In genomic region chr22:43921361-43921760, GRCh38 we compare ENCODE assay signal across 11 cellular contexts. TPM values are rescaled to one million over a fixed set of nuclear protein-coding genes. Genes with fewer than 3 reads are reported as not detected.
DNase-seq lines count a peak whose midpoint lies in the region; ATAC-seq, FAIRE-seq and TF ChIP-seq lines count a peak whose summit lies in the region.
"Had no signal": no experiment of that assay in that cellular context is flagged by ENCODE, and none has a peak within 500 bp of the region (broad histone marks: within the 10 kb centered on the region; RNA-seq: fewer than 3 reads in every experiment).

No MANE protein-coding gene starts in this region.

- H3K27ac Mint-ChIP-seq in activated CD8-positive, alpha-beta T cell treated with anti-CD3 and anti-CD28 coated beads, Interleukin-2, amount 10 ng/mL, durations not matched to agents 7 days and 5 days, result no peak overlapping the region

- peak; percentile 91 for DNase-seq in ELR (ENCODE audit: low read depth)
- peak; percentile 97 for DNase-seq in RPMI7951 (ENCODE audit: low read depth)
- no peak for DNase-seq in endothelial cell of umbilical vein (ENCODE audit: low read depth, low spot score)
- peak; percentile 93 for DNase-seq in osteoblast (ENCODE audit: insufficient read length, low spot score, missing footprints)
- no peak for DNase-seq in GF-D8 (lab: John Stamatoyannopoulos, UW)
- no peak for DNase-seq in activated CD8-positive, alpha-beta T cell treated with anti-CD3 and anti-CD28 coated beads, Interleukin-2, amount 10 ng/mL, durations not matched to agents 7 days and 5 days
- DNase-seq: effector memory CD4-positive, alpha-beta T cell; stimulated activated CD4-positive, alpha-beta T cell treated with anti-CD3 and anti-CD28 coated beads, Interleukin-2, amount 100 ng/mL, for 24 hours had no signal

- no peaks in the 10 kb centered on the region for H3K9me3 ChIP-seq in endothelial cell of umbilical vein (replicated peaks; ENCODE audit: control insufficient read depth, insufficient read depth, low read length)
- H3K9me3 ChIP-seq in osteoblast (ENCODE audit: low read depth, low read length), result no peaks in the 10 kb centered on the region

- intact Hi-C loops in endothelial cell of umbilical vein (cut with micrococcal nuclease), result loop anchor here (5.0 to 10.0 kb wide), 2 partner anchors 734 to 763 kb away; partner anchors contain the start of gene TTLL12

- no peak overlapping the region for H3K9ac ChIP-seq in endothelial cell of umbilical vein (replicated peaks; ENCODE audit: extremely low read depth, insufficient read depth, low read length)
- H3K9ac ChIP-seq: neural progenitor cell had no signal

- no peak overlapping the region for H3K4me3 ChIP-seq in endothelial cell of umbilical vein (replicated peaks in 1 of 3; ENCODE audit: insufficient read depth in 1 of 3, low read depth in 1 of 3, low read length in 3 of 3)
- peak overlapping the region; percentile 9 for H3K4me3 ChIP-seq in osteoblast (ENCODE audit: insufficient read depth, low read length)
- H3K4me3 ChIP-seq: neural progenitor cell had no signal

- H3K79me2 ChIP-seq in endothelial cell of umbilical vein (ENCODE audit: control insufficient read depth, insufficient read depth, low read length), result no peaks in the 10 kb centered on the region
- H3K79me2 ChIP-seq in osteoblast (ENCODE audit: insufficient read depth, low read length), result peaks cover 15% of the 10 kb centered on the region

- H3K4me2 ChIP-seq in endothelial cell of umbilical vein (ENCODE audit: insufficient read depth, low read length) (no peak overlapping the region), osteoblast (ENCODE audit: insufficient read depth, low read length) (peak overlapping the region; percentile 12)
- H3K4me2 ChIP-seq: neural progenitor cell had no signal

- no peak overlapping the region for H2AFZ ChIP-seq in endothelial cell of umbilical vein (ENCODE audit: low read depth, low read length)
- H2AFZ ChIP-seq in osteoblast (ENCODE audit: low read length), result no peak overlapping the region
- H2AFZ ChIP-seq: neural progenitor cell had no signal

- no peak for TF ChIP-seq POLR2A in endothelial cell of umbilical vein (IDR thresholded peaks at IDR 0.05; ENCODE audit: low read depth, low read length)

- no peaks in the 10 kb centered on the region for H3K9me3 Mint-ChIP-seq in activated CD8-positive, alpha-beta T cell treated with anti-CD3 and anti-CD28 coated beads, Interleukin-2, amount 10 ng/mL, durations not matched to agents 7 days and 5 days (ENCODE audit: insufficient read depth)

- FAIRE-seq in endothelial cell of umbilical vein (lab: Jason Lieb, UNC), result peak; percentile 90

- POLR2A ChIA-PET in endothelial cell of umbilical vein (lab: Charles Lee), result no interaction called here
- POLR2A ChIA-PET in activated CD8-positive, alpha-beta T cell treated with anti-CD3 and anti-CD28 coated beads, Interleukin-2, amount 10 ng/mL, durations not matched to agents 7 days and 5 days (lab: Charles Lee), result no interaction called here

- H4K20me1 ChIP-seq in endothelial cell of umbilical vein (replicated peaks; ENCODE audit: control insufficient read depth, extremely low read depth, insufficient read depth, low read length) (no peaks in the 10 kb centered on the region), osteoblast (ENCODE audit: insufficient read depth, low read length) (peaks cover 15% of the 10 kb centered on the region)

- H3K4me3 Mint-ChIP-seq in activated CD8-positive, alpha-beta T cell treated with anti-CD3 and anti-CD28 coated beads, Interleukin-2, amount 10 ng/mL, durations not matched to agents 7 days and 5 days, result no peak overlapping the region

- H3K36me3 ChIP-seq in endothelial cell of umbilical vein (ENCODE audit: control insufficient read depth in 2 of 2, extremely low read depth in 1 of 2, insufficient read depth in 2 of 2, low read length in 2 of 2) (no peaks in the 10 kb centered on the region), osteoblast (ENCODE audit: insufficient read depth, low read length) (no peaks in the 10 kb centered on the region)
- H3K36me3 ChIP-seq: neural progenitor cell had no signal

- no peaks in the 10 kb centered on the region for H3K9me1 ChIP-seq in endothelial cell of umbilical vein (replicated peaks; ENCODE audit: control insufficient read depth, extremely low read depth, insufficient read depth, low read length)

- H3K27ac ChIP-seq in endothelial cell of umbilical vein (ENCODE audit: insufficient read depth, low read depth, low read length) (no peak overlapping the region), osteoblast (ENCODE audit: low read depth, low read length) (peak overlapping the region; percentile 54)
- H3K27ac ChIP-seq: neural progenitor cell had no signal

- no peaks in the 10 kb centered on the region for H3K27me3 ChIP-seq in endothelial cell of umbilical vein (ENCODE audit: control insufficient read depth in 2 of 2, insufficient read depth in 2 of 2, low read length in 2 of 2)
- H3K27me3 ChIP-seq in osteoblast (ENCODE audit: insufficient read depth, low read length), result no peaks in the 10 kb centered on the region

- TF ChIP-seq CTCF in endothelial cell of umbilical vein (IDR thresholded peaks at IDR 0.05; ENCODE audit: extremely low read depth in 1 of 2, insufficient read depth in 1 of 2, low read depth in 1 of 2, low read length in 2 of 2), result no peak
- no peak for TF ChIP-seq CTCF in osteoblast (IDR thresholded peaks at IDR 0.05; ENCODE audit: extremely low read depth, low read depth, low read length)

- H3K4me1 ChIP-seq in endothelial cell of umbilical vein (ENCODE audit: control insufficient read depth, extremely low read depth, insufficient read depth, low read length) (peaks cover 30% of the 10 kb centered on the region), osteoblast (ENCODE audit: insufficient read depth, low read length) (peaks cover 35% of the 10 kb centered on the region)

- H3K4me1 Mint-ChIP-seq in activated CD8-positive, alpha-beta T cell treated with anti-CD3 and anti-CD28 coated beads, Interleukin-2, amount 10 ng/mL, durations not matched to agents 7 days and 5 days (ENCODE audit: low read depth), result peaks cover 6% of the 10 kb centered on the region

- H3K27me3 Mint-ChIP-seq in activated CD8-positive, alpha-beta T cell treated with anti-CD3 and anti-CD28 coated beads, Interleukin-2, amount 10 ng/mL, durations not matched to agents 7 days and 5 days (ENCODE audit: low read depth), result peaks cover 16% of the 10 kb centered on the region

- BruUV-seq in endothelial cell of umbilical vein (replicated peaks; lab: Mats Ljungman, UMichigan), result no TSS peak

- ATAC-seq in GM19397 (IDR thresholded peaks at IDR 0.05; ENCODE audit: unreplicated experiment) (no peak), HG03175 (IDR thresholded peaks at IDR 0.05; ENCODE audit: unreplicated experiment) (no peak)
- ATAC-seq in activated CD8-positive, alpha-beta T cell treated with anti-CD3 and anti-CD28 coated beads, Interleukin-2, amount 10 ng/mL, durations not matched to agents 7 days and 5 days, result no peak

- H3K36me3 Mint-ChIP-seq in activated CD8-positive, alpha-beta T cell treated with anti-CD3 and anti-CD28 coated beads, Interleukin-2, amount 10 ng/mL, durations not matched to agents 7 days and 5 days (ENCODE audit: low read depth), result no peaks in the 10 kb centered on the region

- dilution Hi-C loops in endothelial cell of umbilical vein (cut with MboI; ENCODE audit: extremely low pct_ligation_motif_present, low sequenced_read_pairs), result no loop called here

- CTCF ChIA-PET in endothelial cell of umbilical vein (lab: Charles Lee), result interaction anchor here (1.1 to 2.2 kb wide), 4 partner anchors 25 to 705 kb away, joined by 3 to 7 read pairs (median 6); no protein-coding TSS in a partner anchor
- CTCF ChIA-PET in activated CD8-positive, alpha-beta T cell treated with anti-CD3 and anti-CD28 coated beads, Interleukin-2, amount 10 ng/mL, durations not matched to agents 7 days and 5 days (lab: Charles Lee), result no interaction called here

RNA-seq across cellular contexts. Expression of gene PNPLA3, which starts 2.2 kb away (rescaled TPM):
- total RNA-seq in RPMI7951 (2014; rRNA removed; shearing (Covaris generic)), result 7.5 and 7.6 TPM in 2 replicates
- total RNA-seq in endothelial cell of umbilical vein (12.1 and 12.3 TPM in 2 replicates), osteoblast (8.3 and 14.1 TPM in 2 replicates)
- 5.3 TPM in 2 replicates for polyA plus RNA-seq in endothelial cell of umbilical vein
- 4.0 and 4.6 TPM in 2 replicates for polyA plus RNA-seq in endothelial cell of umbilical vein (2011; cell fraction: cytosol; rRNA removed)
- 18.8 and 24.0 TPM in 2 replicates for polyA plus RNA-seq in endothelial cell of umbilical vein (2011; cell fraction: nucleus; rRNA removed)
- 3.0 and 4.2 TPM in 2 replicates for polyA plus RNA-seq in endothelial cell of umbilical vein (2012)
- 11.0 and 15.2 TPM in 2 replicates for polyA minus RNA-seq in endothelial cell of umbilical vein
- 3.9 TPM for polyA minus RNA-seq in endothelial cell of umbilical vein (2011; cell fraction: cytosol; rRNA and poly(A)+ RNA removed)
- 8.3 and 11.9 TPM in 2 replicates for polyA minus RNA-seq in endothelial cell of umbilical vein (2011; cell fraction: nucleus; rRNA and poly(A)+ RNA removed)
- under 1 TPM in 1 of 2 experiments, not detected in 1; 0.13 TPM for total RNA-seq in activated CD8-positive, alpha-beta T cell treated with anti-CD3 and anti-CD28 coated beads, Interleukin-2, amount 10 ng/mL, durations not matched to agents 7 days and 5 days

RNA-seq across cellular contexts. Expression of gene PNPLA5, which starts 29.5 kb away (rescaled TPM):
- total RNA-seq in RPMI7951 (2014; rRNA removed; shearing (Covaris generic)), result not detected in 2 replicates
- total RNA-seq in endothelial cell of umbilical vein, result not detected in 2 replicates
- polyA plus RNA-seq in endothelial cell of umbilical vein, result not detected in 2 replicates
- polyA plus RNA-seq in endothelial cell of umbilical vein (2011; cell fraction: cytosol; rRNA removed), result not detected in 2 replicates
- polyA plus RNA-seq in endothelial cell of umbilical vein (2011; cell fraction: nucleus; rRNA removed), result not detected in 2 replicates
- polyA plus RNA-seq in endothelial cell of umbilical vein (2012), result not detected in 2 replicates
- polyA minus RNA-seq in endothelial cell of umbilical vein, result not detected in 2 replicates
- polyA minus RNA-seq in endothelial cell of umbilical vein (2011; cell fraction: cytosol; rRNA and poly(A)+ RNA removed), result not detected
- polyA minus RNA-seq in endothelial cell of umbilical vein (2011; cell fraction: nucleus; rRNA and poly(A)+ RNA removed), result not detected in 2 replicates
- not detected in 2 replicates for total RNA-seq in osteoblast
- total RNA-seq in activated CD8-positive, alpha-beta T cell treated with anti-CD3 and anti-CD28 coated beads, Interleukin-2, amount 10 ng/mL, durations not matched to agents 7 days and 5 days, result not detected

RNA-seq across cellular contexts. Expression of gene SAMM50, which starts 33.9 kb away (rescaled TPM):
- total RNA-seq in RPMI7951 (2014; rRNA removed; shearing (Covaris generic)), result 45.6 and 45.9 TPM in 2 replicates
- total RNA-seq in endothelial cell of umbilical vein, result 55.9 and 56.2 TPM in 2 replicates
- 41.0 and 42.9 TPM in 2 replicates for polyA plus RNA-seq in endothelial cell of umbilical vein
- polyA plus RNA-seq in endothelial cell of umbilical vein (2011; cell fraction: cytosol; rRNA removed), result 39.5 and 48.0 TPM in 2 replicates
- 37.1 and 41.4 TPM in 2 replicates for polyA plus RNA-seq in endothelial cell of umbilical vein (2011; cell fraction: nucleus; rRNA removed)
- 71.9 and 81.2 TPM in 2 replicates for polyA plus RNA-seq in endothelial cell of umbilical vein (2012)
- 37.1 and 38.4 TPM in 2 replicates for polyA minus RNA-seq in endothelial cell of umbilical vein
- polyA minus RNA-seq in endothelial cell of umbilical vein (2011; cell fraction: cytosol; rRNA and poly(A)+ RNA removed), result 26.5 TPM
- 17.5 and 17.6 TPM in 2 replicates for polyA minus RNA-seq in endothelial cell of umbilical vein (2011; cell fraction: nucleus; rRNA and poly(A)+ RNA removed)
- total RNA-seq in osteoblast, result 36.6 and 41.5 TPM in 2 replicates
- 10 to 100 TPM; 50.7 to 52.4 TPM for total RNA-seq in activated CD8-positive, alpha-beta T cell treated with anti-CD3 and anti-CD28 coated beads, Interleukin-2, amount 10 ng/mL, durations not matched to agents 7 days and 5 days

RNA-seq across cellular contexts. Expression of gene SULT4A1, which starts 59.0 kb away (rescaled TPM):
- total RNA-seq in RPMI7951 (2014; rRNA removed; shearing (Covaris generic)), result not detected in 2 replicates
- 0.14 TPM in 1 of 2 replicates, not detected in the other for total RNA-seq in endothelial cell of umbilical vein
- polyA plus RNA-seq in endothelial cell of umbilical vein, result 0.48 and 0.49 TPM in 2 replicates
- 0.25 and 0.31 TPM in 2 replicates for polyA plus RNA-seq in endothelial cell of umbilical vein (2011; cell fraction: cytosol; rRNA removed)
- 2.5 and 3.5 TPM in 2 replicates for polyA plus RNA-seq in endothelial cell of umbilical vein (2011; cell fraction: nucleus; rRNA removed)
- polyA plus RNA-seq in endothelial cell of umbilical vein (2012), result 1.4 and 2.0 TPM in 2 replicates
- polyA minus RNA-seq in endothelial cell of umbilical vein, result 0.08 and 0.46 TPM in 2 replicates
- not detected for polyA minus RNA-seq in endothelial cell of umbilical vein (2011; cell fraction: cytosol; rRNA and poly(A)+ RNA removed)
- polyA minus RNA-seq in endothelial cell of umbilical vein (2011; cell fraction: nucleus; rRNA and poly(A)+ RNA removed), result 0.67 and 1.3 TPM in 2 replicates
- under 0.01 TPM in 1 of 2 replicates, not detected in the other for total RNA-seq in osteoblast
- total RNA-seq in activated CD8-positive, alpha-beta T cell treated with anti-CD3 and anti-CD28 coated beads, Interleukin-2, amount 10 ng/mL, durations not matched to agents 7 days and 5 days, result not detected

Comparison
In these comparisons a context has a peak if more than half of its experiments do, and no peak if none do; other contexts are left out.
1. DNase-seq: peak in ELR (single experiment), RPMI7951 (single experiment) and osteoblast (single experiment); none in endothelial cell of umbilical vein (single experiment), GF-D8 (single experiment) and activated CD8-positive, alpha-beta T cell treated with anti-CD3 and anti-CD28 coated beads, Interleukin-2, amount 10 ng/mL, durations not matched to agents 7 days and 5 days (single experiment).